1 cellular context compared by ENCODE assay signal in genomic region chr2:216131175-216131926, GRCh38.
TF ChIP-seq lines count a peak whose summit lies in the region.

No MANE protein-coding gene starts in this region.

TF ChIP-seq in HepG2, 621 proteins besides CTCF, POLR2A, EP300 and RAD21:
- no peak for TF ChIP-seq ZNF670 (CRISPR knock-in tag; IDR thresholded peaks at IDR 0.05; ENCODE audit: borderline replicate concordance)
- no peak for TF ChIP-seq CREB1 (IDR thresholded peaks at IDR 0.05)
- no peak for TF ChIP-seq CREB1 (CRISPR knock-in tag; IDR thresholded peaks at IDR 0.05)
TF ChIP-seq in HepG2: peak in this region for 0.
